Comparison of ENCODE assay signal across 28 cellular contexts in genomic region chrX:11753668-11754067, GRCh38.
"Had no signal": no experiment of that assay in that cellular context is flagged by ENCODE, and none has a peak within 500 bp of the region (broad histone marks: within the 10 kb centered on the region; RNA-seq: fewer than 3 reads in every experiment).

No MANE protein-coding gene starts in this region.

- H3K27me3 ChIP-seq: esophagus squamous epithelium, gastrocnemius medialis, left lung had no signal

- H3K4me3 Mint-ChIP-seq: dendritic cell treated with granulocyte-macrophage colony-stimulating factor and Interleukin-4, amounts not matched to agents 40 ng/mL and 50 ng/mL, for 4 days; effector memory CD8-positive, alpha-beta T cell; endodermal cell; mesothelial cell of epicardium had no signal

- H3K36me3 Mint-ChIP-seq: mesothelial cell of epicardium, naive B cell had no signal

- FAIRE-seq: colon, endometrium, islet of Langerhans, keratinocyte had no signal

- H3K9me3 ChIP-seq: esophagus squamous epithelium, gastrocnemius medialis, heart right ventricle, left lung, lower lobe of right lung, mucosa of descending colon had no signal

- H3K4me1 ChIP-seq: lower lobe of right lung had no signal

- H3K4me3 ChIP-seq: coronary artery, esophagus squamous epithelium, gastrocnemius medialis, heart right ventricle, left lung, lower lobe of right lung, mucosa of descending colon had no signal

- H3K36me3 ChIP-seq: esophagus squamous epithelium, gastrocnemius medialis, heart right ventricle, left lung, lower lobe of right lung had no signal

- ATAC-seq: effector memory CD8-positive, alpha-beta T cell; esophagus mucosa; gastrocnemius medialis; heart right ventricle; left cardiac atrium; left lung; left ventricle myocardium superior; lower lobe of right lung; mucosa of descending colon had no signal

- H3K4me1 Mint-ChIP-seq: mesothelial cell of epicardium had no signal

- H3K27me3 Mint-ChIP-seq: dendritic cell treated with granulocyte-macrophage colony-stimulating factor and Interleukin-4, amounts not matched to agents 40 ng/mL and 50 ng/mL, for 4 days had no signal

- H3K27ac Mint-ChIP-seq: dendritic cell treated with granulocyte-macrophage colony-stimulating factor and Interleukin-4, amounts not matched to agents 40 ng/mL and 50 ng/mL, for 4 days; effector memory CD8-positive, alpha-beta T cell; endodermal cell; mesothelial cell of epicardium had no signal

- H3K27ac ChIP-seq: coronary artery, epithelial cell of prostate, esophagus squamous epithelium, gastrocnemius medialis, heart right ventricle, left lung, lower lobe of right lung had no signal

- DNase-seq: effector CD8-positive, alpha-beta T cell; effector memory CD8-positive, alpha-beta T cell; endodermal cell; erythroblast; esophagus squamous epithelium; foreskin fibroblast; foreskin melanocyte; gastrocnemius medialis; glutamatergic neuron; head of caudate nucleus; heart right ventricle; hippocampal formation; left cardiac atrium; left lung; left ventricle myocardium superior; lower lobe of right lung; mesenchymal stem cell; mucosa of descending colon; naive B cell had no signal

- H3K9me3 Mint-ChIP-seq: dendritic cell treated with granulocyte-macrophage colony-stimulating factor and Interleukin-4, amounts not matched to agents 40 ng/mL and 50 ng/mL, for 4 days; effector memory CD8-positive, alpha-beta T cell had no signal
